ENCODE assay signal across 9 cellular contexts in the genomic region with DNA sequence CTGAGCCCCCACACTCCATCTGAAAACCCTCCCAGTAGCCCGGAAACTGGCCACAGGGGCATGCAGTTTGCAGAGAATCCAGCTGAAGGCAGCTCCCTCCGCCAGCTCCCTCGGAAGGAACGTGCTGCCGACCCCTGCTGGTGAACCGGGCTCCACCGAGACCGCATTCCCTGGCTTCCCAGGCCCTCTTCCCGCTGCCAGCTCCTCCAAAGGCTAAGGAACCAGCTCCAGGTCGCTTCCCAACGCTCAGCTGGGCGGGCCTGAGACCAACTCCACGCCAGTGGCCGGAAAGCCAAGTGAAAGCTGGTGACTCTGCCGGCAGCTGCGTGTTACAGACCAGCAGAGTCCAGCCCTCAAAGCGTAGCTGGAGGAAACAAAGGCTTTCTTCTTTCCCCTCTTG. TPM values are rescaled to one million over a fixed set of nuclear protein-coding genes. Genes with fewer than 3 reads are reported as not detected.
DNase-seq lines count a peak whose midpoint lies in the region; ATAC-seq and TF ChIP-seq lines count a peak whose summit lies in the region.
"Had no signal": no experiment of that assay in that cellular context is flagged by ENCODE, and none has a peak within 500 bp of the region (broad histone marks: within the 10 kb centered on the region; RNA-seq: fewer than 3 reads in every experiment).

No MANE protein-coding gene starts in this region.

- peaks cover 19% of the 10 kb centered on the region for H3K36me3 ChIP-seq in lower lobe of right lung
- H3K36me3 ChIP-seq in thyroid gland: no peaks in the 10 kb centered on the region
- no peaks in the 10 kb centered on the region for H3K36me3 ChIP-seq in CD8-positive, alpha-beta T cell (ENCODE audit: insufficient read depth, low read length)

- no peak overlapping the region for H3K27ac Mint-ChIP-seq in CD8-positive, alpha-beta T cell
- no peak overlapping the region for H3K27ac Mint-ChIP-seq in activated CD4-positive, alpha-beta T cell treated with anti-CD3 and anti-CD28 coated beads, Interleukin-2, amount 10 ng/mL, durations not matched to agents 24 days and 14 days

- peak overlapping the region; percentile 59 for H3K27ac ChIP-seq in lower lobe of right lung
- peak overlapping the region; percentile 58 to 87 (median 81) for H3K27ac ChIP-seq in thyroid gland
- H3K27ac ChIP-seq in CD8-positive, alpha-beta T cell (ENCODE audit: low read depth, low read length): no peak overlapping the region

- POLR2A ChIA-PET in CD8-positive, alpha-beta T cell (lab: Charles Lee): no interaction called here

- no peaks in the 10 kb centered on the region for H3K27me3 Mint-ChIP-seq in CD8-positive, alpha-beta T cell (ENCODE audit: low read depth)
- no peaks in the 10 kb centered on the region for H3K27me3 Mint-ChIP-seq in activated CD4-positive, alpha-beta T cell treated with anti-CD3 and anti-CD28 coated beads, Interleukin-2, amount 10 ng/mL, durations not matched to agents 24 days and 14 days

- peak in 1 of 2 donors; percentile 12 for TF ChIP-seq POLR2A in thyroid gland (IDR thresholded peaks at IDR 0.05)

- ATAC-seq in lower lobe of right lung: peak; percentile 66 to 77
- no peak for ATAC-seq in CD8-positive, alpha-beta T cell

- peaks cover 18% of the 10 kb centered on the region for H3K36me3 Mint-ChIP-seq in CD8-positive, alpha-beta T cell
- no peaks in the 10 kb centered on the region for H3K36me3 Mint-ChIP-seq in activated CD4-positive, alpha-beta T cell treated with anti-CD3 and anti-CD28 coated beads, Interleukin-2, amount 10 ng/mL, durations not matched to agents 24 days and 14 days (ENCODE audit: low read depth)

- no peaks in the 10 kb centered on the region for H3K27me3 ChIP-seq in lower lobe of right lung (ENCODE audit: low read depth)
- no peaks in the 10 kb centered on the region for H3K27me3 ChIP-seq in thyroid gland
- no peaks in the 10 kb centered on the region for H3K27me3 ChIP-seq in CD8-positive, alpha-beta T cell (ENCODE audit: insufficient read depth, low read length)

- intact Hi-C loops in lower lobe of right lung (cut with DNase I): no loop called here
- intact Hi-C loops in thyroid gland (cut with DNase I): loop anchor here (5.0 kb wide), 1 partner anchor 36 kb away; a partner anchor contains a TSS
- intact Hi-C loops in CD8-positive, alpha-beta T cell (cut with DNase I, micrococcal nuclease): no loop called here
- intact Hi-C loops in activated CD4-positive, alpha-beta T cell treated with anti-CD3 and anti-CD28 coated beads, Interleukin-2, amount 10 ng/mL, durations not matched to agents 24 days and 14 days (cut with micrococcal nuclease): no loop called here

- no peaks in the 10 kb centered on the region for H3K9me3 Mint-ChIP-seq in CD8-positive, alpha-beta T cell
- no peaks in the 10 kb centered on the region for H3K9me3 Mint-ChIP-seq in activated CD4-positive, alpha-beta T cell treated with anti-CD3 and anti-CD28 coated beads, Interleukin-2, amount 10 ng/mL, durations not matched to agents 24 days and 14 days

- 6 to 12% methylated on average over 17 of the region's 17 CpGs for WGBS in thyroid gland, 2 donors

- H3K4me3 ChIP-seq in epithelial cell of esophagus (ENCODE audit: low read length): no peak overlapping the region
- peak overlapping the region; percentile 25 for H3K4me3 ChIP-seq in lower lobe of right lung
- H3K4me3 ChIP-seq in thyroid gland (replicated peaks in 1 of 3): no peak overlapping the region
- no peak overlapping the region for H3K4me3 ChIP-seq in CD8-positive, alpha-beta T cell (ENCODE audit: low read depth, low read length)

- H3K4me1 ChIP-seq in lower lobe of right lung (no peaks in the 10 kb centered on the region), thyroid gland (peaks cover 31 to 44% of the 10 kb centered on the region in 2 donors)
- H3K4me1 ChIP-seq in CD8-positive, alpha-beta T cell (ENCODE audit: insufficient read depth, low read length): no peaks in the 10 kb centered on the region

- TF ChIP-seq CTCF in epithelial cell of esophagus (IDR thresholded peaks at IDR 0.05; ENCODE audit: insufficient read depth, low read depth, low read length, missing control alignments): peak; percentile 21
- TF ChIP-seq CTCF in lower lobe of right lung (IDR thresholded peaks at IDR 0.05): peak; percentile 68
- TF ChIP-seq CTCF in thyroid gland (IDR thresholded peaks at IDR 0.05): peak; percentile 33 to 80 (median 71)
- no peak for TF ChIP-seq CTCF in CD8-positive, alpha-beta T cell (IDR thresholded peaks at IDR 0.05)

- peaks cover 5% of the 10 kb centered on the region for H3K4me1 Mint-ChIP-seq in CD8-positive, alpha-beta T cell (ENCODE audit: low read depth)
- peaks cover 4% of the 10 kb centered on the region for H3K4me1 Mint-ChIP-seq in activated CD4-positive, alpha-beta T cell treated with anti-CD3 and anti-CD28 coated beads, Interleukin-2, amount 10 ng/mL, durations not matched to agents 24 days and 14 days

- H3K9me3 ChIP-seq in lower lobe of right lung: no peaks in the 10 kb centered on the region
- no peaks in the 10 kb centered on the region for H3K9me3 ChIP-seq in thyroid gland
- H3K9me3 ChIP-seq in CD8-positive, alpha-beta T cell (ENCODE audit: low read length): no peaks in the 10 kb centered on the region

- DNase-seq in NCI-H2227 (lab: John Stamatoyannopoulos, UW; ENCODE audit: unreplicated experiment) (peak; percentile 75), epithelial cell of esophagus (ENCODE audit: low read depth) (peak; percentile 16), lower lobe of right lung (peak; percentile 61), thyroid gland (peak; percentile 81 to 89), NCI-H187 treated with DMSO at 0.1 percent for 48 hours (lab: John Stamatoyannopoulos, UW) (no peak)
- no peak for DNase-seq in CD8-positive, alpha-beta T cell
- no peak for DNase-seq in activated CD4-positive, alpha-beta T cell treated with anti-CD3 and anti-CD28 coated beads for 4 hours
- no peak for DNase-seq in activated CD4-positive, alpha-beta T cell treated with anti-CD3 and anti-CD28 coated beads, Interleukin-2, amount 10 ng/mL, durations not matched to agents 24 days and 14 days
- DNase-seq: activated CD4-positive, alpha-beta T cell treated with anti-CD3 and anti-CD28 coated beads, Interleukin-2, amount 50 U/mL, for 48 hours had no signal

- no peak overlapping the region for H3K4me3 Mint-ChIP-seq in CD8-positive, alpha-beta T cell
- H3K4me3 Mint-ChIP-seq in activated CD4-positive, alpha-beta T cell treated with anti-CD3 and anti-CD28 coated beads, Interleukin-2, amount 10 ng/mL, durations not matched to agents 24 days and 14 days: no peak overlapping the region

- CTCF ChIA-PET in CD8-positive, alpha-beta T cell (lab: Charles Lee): interaction anchor here (1.6 kb wide), 2 partner anchors 53 to 131 kb away, joined by 3 to 5 read pairs; no protein-coding TSS in a partner anchor

RNA-seq across cellular contexts. Expression of a gene that starts 35.8 kb away (rescaled TPM):
- 26.0 TPM for total RNA-seq in lower lobe of right lung
- total RNA-seq in thyroid gland: 10 to 100 TPM; 12.5 to 29.2 (median 21.2) TPM
- under 1 TPM in 1 of 2 experiments, not detected in 1; 0.11 TPM for total RNA-seq in CD8-positive, alpha-beta T cell
- 0.09 TPM in 1 of 2 replicates, not detected in the other for total RNA-seq in activated CD4-positive, alpha-beta T cell treated with anti-CD3 and anti-CD28 coated beads, Interleukin-2, amount 10 ng/mL, durations not matched to agents 24 days and 14 days

RNA-seq across cellular contexts. Expression of a gene that starts 36.3 kb away (rescaled TPM):
- total RNA-seq in lower lobe of right lung (14.8 TPM), thyroid gland (10 to 100 TPM; 27.5 to 57.0 (median 37.4) TPM)
- 100 to 1,000 TPM; 100 to 105 TPM for total RNA-seq in CD8-positive, alpha-beta T cell
- 19.9 and 24.2 TPM in 2 replicates for total RNA-seq in activated CD4-positive, alpha-beta T cell treated with anti-CD3 and anti-CD28 coated beads, Interleukin-2, amount 10 ng/mL, durations not matched to agents 24 days and 14 days

Comparison
In these comparisons a context has a peak if more than half of its experiments do, and no peak if none do; other contexts are left out.
1. DNase-seq: peak in NCI-H2227 (single experiment), epithelial cell of esophagus (single experiment), lower lobe of right lung (single experiment) and thyroid gland (2 of 2); none in NCI-H187 treated with DMSO at 0.1 percent for 48 hours (single experiment), CD8-positive, alpha-beta T cell (0 of 7), activated CD4-positive, alpha-beta T cell treated with anti-CD3 and anti-CD28 coated beads for 4 hours (0 of 2) and activated CD4-positive, alpha-beta T cell treated with anti-CD3 and anti-CD28 coated beads, Interleukin-2, amount 10 ng/mL, durations not matched to agents 24 days and 14 days (single experiment).
2. RNA of a gene that starts 35.8 kb away (total RNA-seq): 12.5 to 29.2 TPM in thyroid gland and 26.0 TPM in lower lobe of right lung (single experiment); 0.11 TPM in CD8-positive, alpha-beta T cell and 0.09 TPM in activated CD4-positive, alpha-beta T cell treated with anti-CD3 and anti-CD28 coated beads, Interleukin-2, amount 10 ng/mL, durations not matched to agents 24 days and 14 days; every median in the first group is over 10 times any median in the second.